ENCODE assay signal across 11 cellular contexts in the genomic region with DNA sequence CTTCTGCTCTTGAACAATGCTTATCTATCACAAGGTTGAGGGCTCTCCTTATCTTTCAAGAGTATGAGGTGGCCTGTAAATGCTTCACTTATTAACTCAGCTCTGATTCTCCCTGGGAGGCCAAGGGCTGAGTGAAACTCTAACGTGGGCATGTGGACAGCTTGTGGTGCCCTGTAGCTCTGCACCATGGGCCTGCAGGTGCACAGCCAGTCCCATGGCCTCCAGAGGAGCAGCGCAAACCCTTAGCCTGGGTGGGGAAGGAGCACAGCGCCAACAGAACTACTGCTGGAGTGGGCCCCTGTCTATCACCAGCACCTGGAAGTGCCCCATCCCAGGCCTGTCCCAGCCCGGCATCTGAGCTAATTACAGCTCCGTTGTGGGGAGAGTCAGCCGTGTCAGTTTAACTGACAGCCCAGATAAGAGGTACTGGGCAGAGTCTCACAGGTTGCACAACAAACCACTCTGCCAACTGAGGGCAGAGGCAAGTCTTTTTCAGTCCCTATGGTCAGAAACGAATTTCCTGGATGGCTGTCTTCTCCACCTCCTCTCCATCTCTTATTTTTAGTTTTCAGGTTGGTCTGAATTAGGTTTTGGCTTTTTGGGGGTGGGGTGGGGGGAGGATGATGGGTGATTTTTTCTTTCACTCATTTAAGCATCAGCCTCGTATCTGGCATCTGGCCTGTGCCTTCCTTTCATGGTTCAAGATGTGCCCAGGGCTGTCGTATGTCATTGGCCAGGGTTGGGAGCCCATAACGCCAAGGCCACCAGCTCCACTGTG.
DNase-seq lines count a peak whose midpoint lies in the region; ATAC-seq, FAIRE-seq and TF ChIP-seq lines count a peak whose summit lies in the region.
"Had no signal": no experiment of that assay in that cellular context is flagged by ENCODE, and none has a peak within 500 bp of the region (broad histone marks: within the 10 kb centered on the region; RNA-seq: fewer than 3 reads in every experiment).

No MANE protein-coding gene starts in this region.

- H3K9ac ChIP-seq in IMR-90 (ENCODE audit: low read depth, low read length), result no peak overlapping the region

- H3K4me3 ChIP-seq in IMR-90 (ENCODE audit: insufficient read depth, low read depth, low read length), result no peak overlapping the region

- WGBS in IMR-90 (ENCODE audit: extremely low coverage in 2 of 2, insufficient read length in 1 of 2), 2 experiments, result 65% methylated on average over 4 of the region's 10 CpGs; no CpG with 5 or more reads in 1 of the 2 experiments

- no peak overlapping the region for H4K91ac ChIP-seq in IMR-90 (ENCODE audit: insufficient read depth, low read depth, low read length)

- H2AK9ac ChIP-seq in IMR-90 (replicated peaks; ENCODE audit: low read depth, low read length, poor library complexity), result no peak overlapping the region

- dilution Hi-C loops in IMR-90 (cut with HindIII; ENCODE audit: low sequenced_read_pairs, unreplicated experiment), result no loop called here

- H3K27ac ChIP-seq in IMR-90 (ENCODE audit: insufficient read depth, low read length) (no peak overlapping the region), foreskin keratinocyte (no peak overlapping the region)

- no peaks in the 10 kb centered on the region for H3K79me1 ChIP-seq in IMR-90 (ENCODE audit: low read depth in 1 of 2, low read length in 2 of 2)

- no peak overlapping the region for H3K23ac ChIP-seq in IMR-90 (ENCODE audit: low read depth, low read length)

- TF ChIP-seq CTCF in IMR-90 (conservative IDR thresholded peaks at IDR 0.05; ENCODE audit: low read depth, low read length) (no peak), foreskin keratinocyte (conservative IDR thresholded peaks at IDR 0.05) (no peak)

- H3K4me1 ChIP-seq in IMR-90 (ENCODE audit: control insufficient read depth, insufficient read depth, low read length) (no peaks in the 10 kb centered on the region), foreskin keratinocyte (no peaks in the 10 kb centered on the region)

- peak; percentile 57 for DNase-seq in Caki2 (ENCODE audit: low read depth)
- no peak for DNase-seq in IMR-90
- peak; percentile 68 for DNase-seq in left cardiac atrium
- no peak for DNase-seq in COLO668 (lab: John Stamatoyannopoulos, UW; ENCODE audit: unreplicated experiment)
- DNase-seq in NCI-H69 (lab: John Stamatoyannopoulos, UW), result no peak
- DNase-seq in foreskin keratinocyte, result no peak
- no peak for DNase-seq in urothelium cell line (ENCODE audit: low spot score)
- DNase-seq: glutamatergic neuron; NCI-H2227 treated with DMSO at 0.1 percent for 48 hours; stimulated activated CD4-positive, alpha-beta T cell treated with anti-CD3 and anti-CD28 coated beads, Interleukin-15, amount 100 ng/mL, for 24 hours had no signal

- no peak overlapping the region for H2BK15ac ChIP-seq in IMR-90 (ENCODE audit: low read depth, low read length)

- peak overlapping the region; percentile 44 for H2AFZ ChIP-seq in IMR-90 (replicated peaks; ENCODE audit: low read length, poor library complexity)

- ATAC-seq in GM21381 (IDR thresholded peaks at IDR 0.05; ENCODE audit: unreplicated experiment) (peak; percentile 61), IMR-90 (ENCODE audit: low read depth) (no peak), left cardiac atrium (peak; percentile 95 to 97), foreskin keratinocyte (no peak)

- in situ Hi-C loops in Caki2 (cut with HindIII; ENCODE audit: low pct_unique_long_range_greater_than_20kb, low sequenced_read_pairs) (no loop called here), IMR-90 (cut with MboI; ENCODE audit: low sequenced_read_pairs) (no loop called here)

- CTCF ChIA-PET in IMR-90 (lab: Yijun Ruan, JAX), result interaction anchor here (0.9 kb wide), 1 partner anchor 24 kb away, joined by 3 read pairs; no protein-coding TSS in a partner anchor

- BruUV-seq in IMR-90 (replicated peaks; lab: Mats Ljungman, UMichigan), result no TSS peak

- no peak for TF ChIP-seq POLR2A in IMR-90 (IDR thresholded peaks at IDR 0.05; ENCODE audit: low read depth, low read length)

- H3K4me2 ChIP-seq in IMR-90 (ENCODE audit: low read depth, low read length), result no peak overlapping the region

- H3K18ac ChIP-seq in IMR-90 (ENCODE audit: low read depth, low read length), result no peak overlapping the region

- no peaks in the 10 kb centered on the region for H3K36me3 ChIP-seq in IMR-90 (ENCODE audit: control insufficient read depth, insufficient read depth, low read length)

- H3K56ac ChIP-seq in IMR-90 (ENCODE audit: extremely low read depth, insufficient read depth, low read length), result no peak overlapping the region

- no peak for FAIRE-seq in urothelium cell line (lab: Jason Lieb, UNC)

- no peak for TF ChIP-seq RAD21 in IMR-90 (IDR thresholded peaks at IDR 0.05; ENCODE audit: low read length)

- POLR2A ChIA-PET in IMR-90 (lab: Charles Lee; ENCODE audit: unreplicated experiment), result no interaction called here

- H2AK5ac ChIP-seq in IMR-90 (ENCODE audit: low read depth, low read length), result no peak overlapping the region

- intact Hi-C loops in IMR-90 (cut with micrococcal nuclease) (no loop called here), left cardiac atrium (cut with DNase I) (no loop called here)

- no peak overlapping the region for H3K4ac ChIP-seq in IMR-90 (ENCODE audit: low read depth, low read length)

- no peak overlapping the region for H2BK20ac ChIP-seq in IMR-90 (ENCODE audit: low read depth, low read length)

- H2BK120ac ChIP-seq in IMR-90 (ENCODE audit: low read depth, low read length), result no peak overlapping the region

- no peak overlapping the region for H4K5ac ChIP-seq in IMR-90 (ENCODE audit: low read depth, low read length)

- H3K9me3 ChIP-seq in IMR-90 (ENCODE audit: control insufficient read depth, insufficient read depth, low read length), result no peaks in the 10 kb centered on the region

- no peak overlapping the region for H4K8ac ChIP-seq in IMR-90 (ENCODE audit: low read depth in 2 of 2, low read length in 2 of 2)

- H3K9me1 ChIP-seq in IMR-90 (ENCODE audit: insufficient read depth, low read length), result no peaks in the 10 kb centered on the region; the same call in 1 of the 2 replicates

- H2BK5ac ChIP-seq in IMR-90 (ENCODE audit: low read depth, low read length, poor library complexity, severe bottlenecking), result no peak overlapping the region

- H4K20me1 ChIP-seq in IMR-90 (ENCODE audit: insufficient read depth, low read length), result no peaks in the 10 kb centered on the region

- H3K14ac ChIP-seq in IMR-90 (replicated peaks; ENCODE audit: low read depth, low read length), result no peak overlapping the region

- H3K27me3 ChIP-seq in IMR-90 (ENCODE audit: control insufficient read depth, insufficient read depth, low read length), result peaks cover 8% of the 10 kb centered on the region
- H3K27me3 ChIP-seq in foreskin keratinocyte, result peaks cover 9% of the 10 kb centered on the region

TF ChIP-seq in IMR-90, 13 proteins besides CTCF, POLR2A, EP300 and RAD21:
- TF ChIP-seq NFE2L2 (IDR thresholded peaks at IDR 0.05; ENCODE audit: low read depth, low read length), result no peak
- TF ChIP-seq SMC3 (IDR thresholded peaks at IDR 0.05; ENCODE audit: low read depth, low read length), result no peak
- TF ChIP-seq, protein P1, sequence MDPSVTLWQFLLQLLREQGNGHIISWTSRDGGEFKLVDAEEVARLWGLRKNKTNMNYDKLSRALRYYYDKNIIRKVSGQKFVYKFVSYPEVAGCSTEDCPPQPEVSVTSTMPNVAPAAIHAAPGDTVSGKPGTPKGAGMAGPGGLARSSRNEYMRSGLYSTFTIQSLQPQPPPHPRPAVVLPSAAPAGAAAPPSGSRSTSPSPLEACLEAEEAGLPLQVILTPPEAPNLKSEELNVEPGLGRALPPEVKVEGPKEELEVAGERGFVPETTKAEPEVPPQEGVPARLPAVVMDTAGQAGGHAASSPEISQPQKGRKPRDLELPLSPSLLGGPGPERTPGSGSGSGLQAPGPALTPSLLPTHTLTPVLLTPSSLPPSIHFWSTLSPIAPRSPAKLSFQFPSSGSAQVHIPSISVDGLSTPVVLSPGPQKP (IDR thresholded peaks at IDR 0.05; ENCODE audit: borderline replicate concordance, low read depth, low read length), result no peak
- TF ChIP-seq MXI1 (IDR thresholded peaks at IDR 0.05; ENCODE audit: borderline replicate concordance, low read depth, low read length), result no peak
- TF ChIP-seq MAFK (IDR thresholded peaks at IDR 0.05; ENCODE audit: low read depth, low read length), result no peak
- TF ChIP-seq FOS (IDR thresholded peaks at IDR 0.05; ENCODE audit: low read depth, low read length), result no peak
- no peak for TF ChIP-seq BHLHE40 (IDR thresholded peaks at IDR 0.05; ENCODE audit: low read depth, low read length)
- TF ChIP-seq, protein P2, sequence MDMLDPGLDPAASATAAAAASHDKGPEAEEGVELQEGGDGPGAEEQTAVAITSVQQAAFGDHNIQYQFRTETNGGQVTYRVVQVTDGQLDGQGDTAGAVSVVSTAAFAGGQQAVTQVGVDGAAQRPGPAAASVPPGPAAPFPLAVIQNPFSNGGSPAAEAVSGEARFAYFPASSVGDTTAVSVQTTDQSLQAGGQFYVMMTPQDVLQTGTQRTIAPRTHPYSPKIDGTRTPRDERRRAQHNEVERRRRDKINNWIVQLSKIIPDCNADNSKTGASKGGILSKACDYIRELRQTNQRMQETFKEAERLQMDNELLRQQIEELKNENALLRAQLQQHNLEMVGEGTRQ (IDR thresholded peaks at IDR 0.05; ENCODE audit: low read depth, low read length), result no peak
- TF ChIP-seq MAZ (IDR thresholded peaks at IDR 0.05; ENCODE audit: borderline replicate concordance, low read depth, low read length), result no peak
- TF ChIP-seq CHD1 (IDR thresholded peaks at IDR 0.05; ENCODE audit: low read depth, low read length), result no peak
TF ChIP-seq in IMR-90: peak in this region for 0.

Comparison
In these comparisons a context has a peak if more than half of its experiments do, and no peak if none do; other contexts are left out.
1. DNase-seq: peak in Caki2 (single experiment) and left cardiac atrium (single experiment); none in IMR-90 (single experiment), COLO668 (single experiment), NCI-H69 (single experiment), foreskin keratinocyte (0 of 2) and urothelium cell line (single experiment).
2. ATAC-seq: peak in GM21381 (single experiment) and left cardiac atrium (2 of 2); none in IMR-90 (single experiment) and foreskin keratinocyte (single experiment).